ENCODE assay signal across 10 cellular contexts in the genomic region with DNA sequence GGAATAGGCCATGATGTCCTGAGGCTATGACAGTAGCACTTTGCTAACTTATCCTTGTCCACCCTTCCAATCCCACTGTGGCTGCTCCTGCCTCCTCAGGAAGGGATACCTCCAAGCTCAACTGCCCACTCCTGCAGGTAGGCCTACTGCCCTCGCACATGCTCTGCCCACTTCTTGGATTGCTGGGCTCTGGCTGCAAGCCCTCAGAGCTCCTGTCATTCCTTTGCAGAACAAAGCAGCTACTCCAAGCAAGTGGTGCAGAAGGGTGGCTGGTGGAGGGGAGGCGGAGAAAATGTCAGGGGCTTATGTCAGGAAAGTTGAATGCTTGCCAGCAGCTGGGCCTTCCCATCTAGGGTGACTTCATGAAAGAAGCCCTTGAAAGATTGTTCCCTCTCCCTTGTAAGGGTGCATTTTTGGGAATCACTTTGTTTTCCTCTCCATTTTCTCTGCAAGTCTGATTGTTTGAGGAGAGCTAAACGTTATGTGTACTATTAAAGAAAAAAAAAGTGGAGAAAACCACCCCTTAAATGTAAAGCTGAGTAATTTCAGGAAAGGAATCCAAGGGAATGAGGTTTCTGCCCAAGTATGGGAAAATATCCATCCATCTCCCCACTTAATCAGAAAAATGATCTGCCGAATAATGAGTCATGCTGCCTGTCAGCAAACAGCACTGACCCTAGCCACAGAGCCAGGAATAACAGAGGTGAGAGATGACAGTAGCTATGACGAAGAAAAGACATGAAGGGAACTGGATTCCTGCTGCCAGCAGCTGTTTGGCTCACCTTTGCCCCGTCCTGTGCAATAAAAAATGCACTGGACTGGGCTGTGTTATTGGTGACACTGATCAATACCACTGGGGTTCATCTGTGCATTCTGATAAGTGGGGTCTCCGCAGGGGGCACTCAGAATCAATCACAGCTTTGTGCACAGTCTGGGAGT.
DNase-seq lines count a peak whose midpoint lies in the region; ATAC-seq and TF ChIP-seq lines count a peak whose summit lies in the region.
"Had no signal": no experiment of that assay in that cellular context is flagged by ENCODE, and none has a peak within 500 bp of the region (broad histone marks: within the 10 kb centered on the region; RNA-seq: fewer than 3 reads in every experiment).

No MANE protein-coding gene starts in this region.

- H3K79me2 ChIP-seq in PC-3 (ENCODE audit: low read length): no peaks in the 10 kb centered on the region
- no peaks in the 10 kb centered on the region for H3K79me2 ChIP-seq in fibroblast of lung (ENCODE audit: control insufficient read depth, insufficient read depth, low read length)

- no peak for TF ChIP-seq CTCF in PC-3 (conservative IDR thresholded peaks at IDR 0.05; ENCODE audit: low read depth, low read length)
- TF ChIP-seq CTCF in fibroblast of lung (conservative IDR thresholded peaks at IDR 0.05 in 1 of 2, IDR thresholded peaks at IDR 0.05 in 1 of 2; ENCODE audit: low read depth in 1 of 2, low read length in 2 of 2): no peak
- no peak for TF ChIP-seq CTCF in progenitor cell of endocrine pancreas (IDR thresholded peaks at IDR 0.05; ENCODE audit: unreplicated experiment)

- H3K4me1 ChIP-seq in PC-3 (ENCODE audit: insufficient read depth, low read length) (peaks cover 43% of the 10 kb centered on the region), fibroblast of lung (ENCODE audit: control insufficient read depth, extremely low read depth, insufficient read depth, low read length) (peaks cover 14% of the 10 kb centered on the region)
- H3K4me1 ChIP-seq: uterus had no signal

- H3K36me3 Mint-ChIP-seq in progenitor cell of endocrine pancreas (ENCODE audit: insufficient read depth): no peaks in the 10 kb centered on the region

- peak overlapping the region; percentile 23; the same call in 1 of the 2 replicates for H3K4me3 ChIP-seq in PC-3 (ENCODE audit: low read length)
- peak overlapping the region in 2 of 4 experiments; percentile 10 to 64 for H3K4me3 ChIP-seq in fibroblast of lung (replicated peaks in 1 of 4; ENCODE audit: control extremely low read depth in 1 of 4, insufficient read depth in 1 of 4, low read depth in 3 of 4, low read length in 4 of 4)
- H3K4me3 ChIP-seq: uterus had no signal

- no peaks in the 10 kb centered on the region for H3K36me3 ChIP-seq in PC-3 (ENCODE audit: low read depth, low read length)
- no peaks in the 10 kb centered on the region for H3K36me3 ChIP-seq in fibroblast of lung (ENCODE audit: control insufficient read depth, insufficient read depth, low read length)
- H3K36me3 ChIP-seq: uterus had no signal

- peaks cover 9% of the 10 kb centered on the region for H3K9me3 Mint-ChIP-seq in progenitor cell of endocrine pancreas (ENCODE audit: low read depth)

- no peaks in the 10 kb centered on the region for H3K9me3 ChIP-seq in PC-3 (ENCODE audit: low read length)
- no peaks in the 10 kb centered on the region for H3K9me3 ChIP-seq in fibroblast of lung (ENCODE audit: control insufficient read depth, insufficient read depth, low read depth, low read length)
- H3K9me3 ChIP-seq: uterus had no signal

- CTCF ChIA-PET in PC-3 (lab: Charles Lee): interaction anchor here (0.5 to 1.4 kb wide), 2 partner anchors 8 to 511 kb away, joined by 4 to 7 read pairs; no protein-coding TSS in a partner anchor

- POLR2A ChIA-PET in PC-3 (lab: Charles Lee; ENCODE audit: unreplicated experiment): interaction anchor here (0.6 to 0.7 kb wide), 3 partner anchors 172 to 499 kb away, joined by 3 to 4 read pairs (median 3); partner anchors contain the start of gene ERCC6L

- H3K4me2 ChIP-seq in PC-3 (ENCODE audit: low read length) (peak overlapping the region; percentile 76), fibroblast of lung (ENCODE audit: extremely low read depth, insufficient read depth, low read length) (peak overlapping the region; percentile 58)

- H3K9ac ChIP-seq in PC-3 (ENCODE audit: low read length): peak overlapping the region; percentile 46
- H3K9ac ChIP-seq in fibroblast of lung (ENCODE audit: insufficient read depth, low read length): no peak overlapping the region

- H4K20me1 ChIP-seq in PC-3 (ENCODE audit: low read length) (no peaks in the 10 kb centered on the region), fibroblast of lung (ENCODE audit: control insufficient read depth, extremely low read depth, insufficient read depth, low read length) (no peaks in the 10 kb centered on the region)

- ATAC-seq in PC-3: peak; percentile 92
- ATAC-seq in HG03520 (IDR thresholded peaks at IDR 0.05; ENCODE audit: unreplicated experiment): no peak
- ATAC-seq in HG03354 (IDR thresholded peaks at IDR 0.05; ENCODE audit: poor library complexity, severe bottlenecking, unreplicated experiment): no peak

- peaks cover 4% of the 10 kb centered on the region for H3F3A ChIP-seq in PC-3 (ENCODE audit: low read length, unreplicated experiment)

- no peak overlapping the region for H2AFZ ChIP-seq in PC-3 (ENCODE audit: low read length)
- no peak overlapping the region for H2AFZ ChIP-seq in fibroblast of lung (ENCODE audit: low read length)

- H3K9me2 ChIP-seq in PC-3 (replicated peaks; ENCODE audit: low read length): no peaks in the 10 kb centered on the region

- intact Hi-C loops in PC-3 (cut with micrococcal nuclease): no loop called here

- H3K4me3 Mint-ChIP-seq in progenitor cell of endocrine pancreas (ENCODE audit: low read depth): peak overlapping the region; percentile 14

- H3K4me1 Mint-ChIP-seq in progenitor cell of endocrine pancreas (ENCODE audit: low read depth): peaks cover 19% of the 10 kb centered on the region

- DNase-seq in D341Med (ENCODE audit: low spot score) (peak; percentile 43), PC-3 (peak; percentile 93), fibroblast of lung (ENCODE audit: low read depth in 2 of 2) (peak; percentile 93), progenitor cell of endocrine pancreas (ENCODE audit: low spot score, unreplicated experiment) (no peak), cerebellar nuclear complex (lab: John Stamatoyannopoulos, UW) (no peak)
- DNase-seq in central memory CD4-positive, alpha-beta T cell: no peak
- DNase-seq: MM.1S, uterus had no signal

- BruUV-seq in PC-3 (replicated peaks; lab: Mats Ljungman, UMichigan): no TSS peak

- peak overlapping the region; percentile 91 for H3K27ac Mint-ChIP-seq in progenitor cell of endocrine pancreas

- H3K27ac ChIP-seq in PC-3 (ENCODE audit: low read length) (peak overlapping the region; percentile 92), fibroblast of lung (ENCODE audit: insufficient read depth, low read length) (peak overlapping the region; percentile 50)

- H3K27me3 Mint-ChIP-seq in progenitor cell of endocrine pancreas: no peaks in the 10 kb centered on the region

- no peaks in the 10 kb centered on the region for H3K27me3 ChIP-seq in PC-3 (ENCODE audit: low read length)
- H3K27me3 ChIP-seq in fibroblast of lung (ENCODE audit: control insufficient read depth, insufficient read depth, low read length): no peaks in the 10 kb centered on the region

Comparison
In these comparisons a context has a peak if more than half of its experiments do, and no peak if none do; other contexts are left out.
1. DNase-seq: peak in D341Med (single experiment), PC-3 (single experiment) and fibroblast of lung (2 of 2); none in progenitor cell of endocrine pancreas (single experiment), cerebellar nuclear complex (0 of 2) and central memory CD4-positive, alpha-beta T cell (single experiment).